In genomic region chrX:53081925-53082772, GRCh38 we compare ENCODE assay signal across 8 cellular contexts. TPM values are rescaled to one million over a fixed set of nuclear protein-coding genes. Genes with fewer than 3 reads are reported as not detected.
DNase-seq lines count a peak whose midpoint lies in the region; ATAC-seq and TF ChIP-seq lines count a peak whose summit lies in the region.

Gene TSPYL2, plus strand, starts transcription at chrX:53082367. Its CDS starts 132 bp downstream, at chrX:53082499.

- peaks cover 8% of the 10 kb centered on the region for H3K36me3 ChIP-seq in PC-3 (ENCODE audit: low read depth, low read length)

- TF ChIP-seq EP300 in Ishikawa (IDR thresholded peaks at IDR 0.05; ENCODE audit: borderline replicate concordance) = no peak

- peaks cover 17% of the 10 kb centered on the region for H4K20me1 ChIP-seq in PC-3 (ENCODE audit: low read length)

- H3K27ac ChIP-seq in PC-3 (ENCODE audit: low read length) = peak within 1 kb of the TSS; percentile 37; the same call in 1 of the 2 replicates

- peak within 1 kb of the TSS; percentile 83 for H3K4me2 ChIP-seq in PC-3 (ENCODE audit: low read length)

- TF ChIP-seq CTCF in PC-3 (conservative IDR thresholded peaks at IDR 0.05; ENCODE audit: low read depth, low read length) (no peak), epithelial cell of proximal tubule (conservative IDR thresholded peaks at IDR 0.05; ENCODE audit: low read depth, low read length) (no peak)

- POLR2A ChIA-PET in PC-3 (lab: Charles Lee; ENCODE audit: unreplicated experiment) = interaction anchor here (0.6 to 0.8 kb wide), 4 partner anchors 63 to 992 kb away, joined by 3 to 5 read pairs (median 3); no protein-coding TSS in a partner anchor

- H3K9ac ChIP-seq in PC-3 (ENCODE audit: low read length) = peak within 1 kb of the TSS; percentile 90

- no peaks in the 10 kb centered on the region for H3K9me2 ChIP-seq in PC-3 (replicated peaks; ENCODE audit: low read length)

- no TSS peak for BruUV-seq in PC-3 (replicated peaks; lab: Mats Ljungman, UMichigan)

- H3F3A ChIP-seq in PC-3 (ENCODE audit: low read length, unreplicated experiment) = no peaks in the 10 kb centered on the region

- CTCF ChIA-PET in PC-3 (lab: Charles Lee) = no interaction called here

- DNase-seq in DMS114 treated with DMSO at 0.1 percent for 48 hours (lab: John Stamatoyannopoulos, UW; ENCODE audit: unreplicated experiment) (peak; percentile 92), PC-3 (peak; percentile 96), activated T-cell treated with anti-CD3 and anti-CD28 coated beads for 48 hours (ENCODE audit: low read depth) (peak; percentile 90), epithelial cell of proximal tubule (ENCODE audit: low read depth) (no peak), mucosa of gallbladder (ENCODE audit: low spot score) (peak; percentile 94)
- DNase-seq in stimulated activated CD8-positive, alpha-beta memory T cell treated with anti-CD3 and anti-CD28 coated beads, Interleukin-4, amount 100 ng/mL, for 4 hours (ENCODE audit: low read depth in 2 of 2, low spot score in 1 of 2) = peak; percentile 71 to 87

- H3K9me3 ChIP-seq in PC-3 (ENCODE audit: low read length) = no peaks in the 10 kb centered on the region

- peak; percentile 89 for ATAC-seq in GM21576 (IDR thresholded peaks at IDR 0.05; ENCODE audit: unreplicated experiment)
- peak; percentile 90 for ATAC-seq in PC-3

- no peak for TF ChIP-seq RAD21 in Ishikawa (IDR thresholded peaks at IDR 0.05; ENCODE audit: low read depth)

- no peaks in the 10 kb centered on the region; the same call in 1 of the 2 replicates for H3K4me1 ChIP-seq in PC-3 (ENCODE audit: insufficient read depth, low read length)

- H3K4me3 ChIP-seq in PC-3 (ENCODE audit: low read length) (peak within 1 kb of the TSS; percentile 85), epithelial cell of proximal tubule (ENCODE audit: low read depth, low read length) (peak within 1 kb of the TSS; percentile 65)

- H3K79me2 ChIP-seq in PC-3 (ENCODE audit: low read length) = peaks cover 23% of the 10 kb centered on the region

- no peaks in the 10 kb centered on the region for H3K27me3 ChIP-seq in PC-3 (ENCODE audit: low read length)

- intact Hi-C loops in PC-3 (cut with micrococcal nuclease) = no loop called here

- 0 out of 2 replicates have a peak within 1 kb of the TSS, but pooled peaks have one; percentile 46 for H2AFZ ChIP-seq in PC-3 (ENCODE audit: low read length)

TF ChIP-seq in Ishikawa, 13 proteins besides CTCF, POLR2A, EP300 and RAD21:
- 0 out of 2 replicates have a peak, but pooled peaks have one; percentile 12 for TF ChIP-seq TEAD4 (IDR thresholded peaks at IDR 0.05)
- peak; percentile 90 for TF ChIP-seq TAF1 (IDR thresholded peaks at IDR 0.05; ENCODE audit: low read depth)
- TF ChIP-seq, protein P1, sequence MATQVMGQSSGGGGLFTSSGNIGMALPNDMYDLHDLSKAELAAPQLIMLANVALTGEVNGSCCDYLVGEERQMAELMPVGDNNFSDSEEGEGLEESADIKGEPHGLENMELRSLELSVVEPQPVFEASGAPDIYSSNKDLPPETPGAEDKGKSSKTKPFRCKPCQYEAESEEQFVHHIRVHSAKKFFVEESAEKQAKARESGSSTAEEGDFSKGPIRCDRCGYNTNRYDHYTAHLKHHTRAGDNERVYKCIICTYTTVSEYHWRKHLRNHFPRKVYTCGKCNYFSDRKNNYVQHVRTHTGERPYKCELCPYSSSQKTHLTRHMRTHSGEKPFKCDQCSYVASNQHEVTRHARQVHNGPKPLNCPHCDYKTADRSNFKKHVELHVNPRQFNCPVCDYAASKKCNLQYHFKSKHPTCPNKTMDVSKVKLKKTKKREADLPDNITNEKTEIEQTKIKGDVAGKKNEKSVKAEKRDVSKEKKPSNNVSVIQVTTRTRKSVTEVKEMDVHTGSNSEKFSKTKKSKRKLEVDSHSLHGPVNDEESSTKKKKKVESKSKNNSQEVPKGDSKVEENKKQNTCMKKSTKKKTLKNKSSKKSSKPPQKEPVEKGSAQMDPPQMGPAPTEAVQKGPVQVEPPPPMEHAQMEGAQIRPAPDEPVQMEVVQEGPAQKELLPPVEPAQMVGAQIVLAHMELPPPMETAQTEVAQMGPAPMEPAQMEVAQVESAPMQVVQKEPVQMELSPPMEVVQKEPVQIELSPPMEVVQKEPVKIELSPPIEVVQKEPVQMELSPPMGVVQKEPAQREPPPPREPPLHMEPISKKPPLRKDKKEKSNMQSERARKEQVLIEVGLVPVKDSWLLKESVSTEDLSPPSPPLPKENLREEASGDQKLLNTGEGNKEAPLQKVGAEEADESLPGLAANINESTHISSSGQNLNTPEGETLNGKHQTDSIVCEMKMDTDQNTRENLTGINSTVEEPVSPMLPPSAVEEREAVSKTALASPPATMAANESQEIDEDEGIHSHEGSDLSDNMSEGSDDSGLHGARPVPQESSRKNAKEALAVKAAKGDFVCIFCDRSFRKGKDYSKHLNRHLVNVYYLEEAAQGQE (IDR thresholded peaks at IDR 0.05; ENCODE audit: low read depth) = no peak
- TF ChIP-seq YY1 (IDR thresholded peaks at IDR 0.05; ENCODE audit: low read depth) = no peak
- peak; percentile 13; the same call in 1 of the 2 replicates for TF ChIP-seq NFIC (IDR thresholded peaks at IDR 0.05)
- no peak for TF ChIP-seq FOXM1 (IDR thresholded peaks at IDR 0.05; ENCODE audit: borderline replicate concordance, low read depth)
- no peak for TF ChIP-seq CEBPB (IDR thresholded peaks at IDR 0.05)
- TF ChIP-seq EGR1 (IDR thresholded peaks at IDR 0.05) = no peak
- TF ChIP-seq, protein P2, sequence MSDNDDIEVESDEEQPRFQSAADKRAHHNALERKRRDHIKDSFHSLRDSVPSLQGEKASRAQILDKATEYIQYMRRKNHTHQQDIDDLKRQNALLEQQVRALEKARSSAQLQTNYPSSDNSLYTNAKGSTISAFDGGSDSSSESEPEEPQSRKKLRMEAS (IDR thresholded peaks at IDR 0.05) = peak; percentile 46
- TF ChIP-seq CREB1 (IDR thresholded peaks at IDR 0.05; ENCODE audit: low read depth) = peak; percentile 72
- TF ChIP-seq, protein P3, sequence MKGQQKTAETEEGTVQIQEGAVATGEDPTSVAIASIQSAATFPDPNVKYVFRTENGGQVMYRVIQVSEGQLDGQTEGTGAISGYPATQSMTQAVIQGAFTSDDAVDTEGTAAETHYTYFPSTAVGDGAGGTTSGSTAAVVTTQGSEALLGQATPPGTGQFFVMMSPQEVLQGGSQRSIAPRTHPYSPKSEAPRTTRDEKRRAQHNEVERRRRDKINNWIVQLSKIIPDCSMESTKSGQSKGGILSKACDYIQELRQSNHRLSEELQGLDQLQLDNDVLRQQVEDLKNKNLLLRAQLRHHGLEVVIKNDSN (IDR thresholded peaks at IDR 0.05) = no peak
- 0 out of 2 replicates have a peak, but pooled peaks have one; percentile 21 for TF ChIP-seq TCF12 (IDR thresholded peaks at IDR 0.05; ENCODE audit: low read depth)
- TF ChIP-seq ZBTB7A (IDR thresholded peaks at IDR 0.05; ENCODE audit: low read depth) = peak; percentile 66

RNA-seq across cellular contexts. Expression of gene TSPYL2, which starts in this region (rescaled TPM):
- total RNA-seq in PC-3 (2014; rRNA removed) (22.4 and 23.2 TPM in 2 replicates), epithelial cell of proximal tubule (3.2 and 5.6 TPM in 2 replicates), mucosa of gallbladder (34.8 TPM)
